ENCODE assay signal across 8 cellular contexts in genomic region chr9:127796225-127796813, GRCh38. TPM values are rescaled to one million over a fixed set of nuclear protein-coding genes. Genes with fewer than 3 reads are reported as not detected.
DNase-seq lines count a peak whose midpoint lies in the region; ATAC-seq and FAIRE-seq lines count a peak whose summit lies in the region.

No MANE protein-coding gene starts in this region.

- H3K9me3 Mint-ChIP-seq in stimulated activated naive CD8-positive, alpha-beta T cell treated with anti-CD3 and anti-CD28 coated beads, Interleukin-15, amount 100 ng/mL, for 72 hours = no peaks in the 10 kb centered on the region

- peak overlapping the region in 1 of 2 donors; percentile 61 for H3K27ac Mint-ChIP-seq in stimulated activated naive CD8-positive, alpha-beta T cell treated with anti-CD3 and anti-CD28 coated beads, Interleukin-15, amount 100 ng/mL, for 72 hours

- H3K27me3 Mint-ChIP-seq in stimulated activated naive CD8-positive, alpha-beta T cell treated with anti-CD3 and anti-CD28 coated beads, Interleukin-15, amount 100 ng/mL, for 72 hours = no peaks in the 10 kb centered on the region

- intact Hi-C loops in Right ventricle myocardium superior (cut with DNase I) = no loop called here

- H3K4me3 Mint-ChIP-seq in stimulated activated naive CD8-positive, alpha-beta T cell treated with anti-CD3 and anti-CD28 coated beads, Interleukin-15, amount 100 ng/mL, for 72 hours = peak overlapping the region; percentile 69 to 80

- peak; percentile 30 to 34 for ATAC-seq in activated CD4-positive, CD25-positive, alpha-beta regulatory T cell treated with anti-CD3 and anti-CD28 coated beads, Interleukin-2, amount 50 U/mL, for 24 hours
- ATAC-seq in Right ventricle myocardium superior (ENCODE audit: poor library complexity) (peak; percentile 67), HG02970 (IDR thresholded peaks at IDR 0.05; ENCODE audit: low FRiP score, unreplicated experiment) (no peak)
- ATAC-seq in stimulated activated naive CD8-positive, alpha-beta T cell treated with anti-CD3 and anti-CD28 coated beads, Interleukin-15, amount 100 ng/mL, for 72 hours = peak; percentile 67

- DNase-seq in activated CD4-positive, CD25-positive, alpha-beta regulatory T cell treated with anti-CD3 and anti-CD28 coated beads, Interleukin-2, amount 50 U/mL, for 72 hours = no peak
- DNase-seq in SHP77 (lab: John Stamatoyannopoulos, UW) (peak; percentile 49 to 72), Right ventricle myocardium superior (peak; percentile 59), GM19239 (ENCODE audit: insufficient read length, low spot score) (no peak), OCI-M1 (lab: John Stamatoyannopoulos, UW) (no peak)
- no peak for DNase-seq in stimulated activated naive CD8-positive, alpha-beta T cell treated with anti-CD3 and anti-CD28 coated beads, Interleukin-15, amount 100 ng/mL, for 72 hours

- no peak for FAIRE-seq in GM19239 (lab: Jason Lieb, UNC)

- H3K4me1 Mint-ChIP-seq in stimulated activated naive CD8-positive, alpha-beta T cell treated with anti-CD3 and anti-CD28 coated beads, Interleukin-15, amount 100 ng/mL, for 72 hours = peaks cover 28% of the 10 kb centered on the region

RNA-seq across cellular contexts. Expression of gene FPGS, which starts 6.4 kb away (rescaled TPM):
- 31.5 TPM for total RNA-seq in Right ventricle myocardium superior

RNA-seq across cellular contexts. Expression of gene CDK9, which starts 10.5 kb away (rescaled TPM):
- total RNA-seq in Right ventricle myocardium superior = 44.4 TPM

RNA-seq across cellular contexts. Expression of gene SH2D3C, which starts 17.9 kb away (rescaled TPM):
- 18.2 TPM for total RNA-seq in Right ventricle myocardium superior

RNA-seq across cellular contexts. Expression of gene ENG, which starts 58.1 kb away (rescaled TPM):
- 118 TPM for total RNA-seq in Right ventricle myocardium superior

Comparison
In these comparisons a context has a peak if more than half of its experiments do, and no peak if none do; other contexts are left out.
1. DNase-seq: peak in SHP77 (2 of 2) and Right ventricle myocardium superior (single experiment); none in activated CD4-positive, CD25-positive, alpha-beta regulatory T cell treated with anti-CD3 and anti-CD28 coated beads, Interleukin-2, amount 50 U/mL, for 72 hours (single experiment), stimulated activated naive CD8-positive, alpha-beta T cell treated with anti-CD3 and anti-CD28 coated beads, Interleukin-15, amount 100 ng/mL, for 72 hours (0 of 2), GM19239 (single experiment) and OCI-M1 (single experiment).